12 cellular contexts compared by ENCODE assay signal in the genomic region with DNA sequence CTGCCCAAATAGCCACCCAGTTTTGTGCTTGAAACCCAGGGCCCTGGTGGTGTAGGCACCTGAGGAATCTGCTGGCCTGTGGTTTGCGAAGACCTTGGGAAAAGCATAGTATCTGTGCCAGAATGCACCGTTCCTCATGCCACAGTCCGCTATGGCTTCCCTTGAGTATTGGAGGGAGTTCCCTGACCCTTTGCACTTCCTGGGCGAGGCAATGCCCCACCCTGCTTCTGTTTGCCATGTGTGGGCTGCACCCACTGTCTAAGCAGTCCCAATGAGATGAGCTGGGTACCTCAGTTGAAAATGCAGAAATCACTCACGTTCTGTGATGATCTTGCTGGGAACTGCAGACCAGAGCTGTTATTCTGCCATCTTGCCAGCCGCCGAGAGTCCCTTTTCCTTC.
A peak's percentile ranks its signal among the peaks of the same experiment; 100 is the strongest.
DNase-seq lines count a peak whose midpoint lies in the region; FAIRE-seq and TF ChIP-seq lines count a peak whose summit lies in the region.
"Had no signal": no experiment of that assay in that cellular context is flagged by ENCODE, and none has a peak within 500 bp of the region (broad histone marks: within the 10 kb centered on the region; RNA-seq: fewer than 3 reads in every experiment).

No MANE protein-coding gene starts in this region.

- H3K79me2 ChIP-seq in keratinocyte (ENCODE audit: control insufficient read depth, insufficient read depth, low read length) = no peaks in the 10 kb centered on the region

- DNase-seq in CD1c-positive myeloid dendritic cell (ENCODE audit: extremely low spot score) (peak; percentile 22), SW480 (ENCODE audit: low spot score) (peak; percentile 69), keratinocyte (ENCODE audit: low read depth, low spot score) (no peak), neuronal stem cell (ENCODE audit: low spot score) (no peak), NCI-H2107 treated with DMSO at 0.1 percent for 48 hours (lab: John Stamatoyannopoulos, UW; ENCODE audit: unreplicated experiment) (no peak), GM20000 (ENCODE audit: low spot score) (no peak), NCI-H226 (no peak), urothelium cell line (ENCODE audit: low spot score) (no peak)
- DNase-seq: CD4-positive, alpha-beta memory T cell; IMR-90 had no signal

- H4K20me1 ChIP-seq in keratinocyte (ENCODE audit: control insufficient read depth, extremely low read depth, insufficient read depth, low read length) = no peaks in the 10 kb centered on the region

- H2BK120ac ChIP-seq in neuronal stem cell (ENCODE audit: low read depth, low read length) = no peak overlapping the region

- TF ChIP-seq CTCF in keratinocyte (optimal IDR thresholded peaks at IDR 0.05 in 1 of 3, IDR thresholded peaks at IDR 0.05 in 1 of 3, conservative IDR thresholded peaks at IDR 0.05 in 1 of 3; ENCODE audit: extremely low read depth in 1 of 3, insufficient read depth in 2 of 3, low read length in 3 of 3) (no peak), GM20000 (IDR thresholded peaks at IDR 0.05; ENCODE audit: extremely low read depth, missing control alignments) (no peak)

- no peaks in the 10 kb centered on the region for H3K36me3 ChIP-seq in keratinocyte (ENCODE audit: control insufficient read depth in 2 of 2, extremely low read depth in 1 of 2, insufficient read depth in 2 of 2, low read length in 2 of 2)
- no peaks in the 10 kb centered on the region for H3K36me3 ChIP-seq in neuronal stem cell (replicated peaks in 1 of 2; ENCODE audit: control insufficient read depth in 2 of 2, insufficient read depth in 2 of 2, low read length in 2 of 2)

- H3K9me1 ChIP-seq in keratinocyte (ENCODE audit: control insufficient read depth, extremely low read depth, insufficient read depth, low read length) = no peaks in the 10 kb centered on the region

- peak; percentile 13 for FAIRE-seq in keratinocyte (lab: Jason Lieb, UNC)
- FAIRE-seq in urothelium cell line (lab: Jason Lieb, UNC) = no peak
- FAIRE-seq: D721Med, G401.6 had no signal

- H4K91ac ChIP-seq in neuronal stem cell (ENCODE audit: low read depth, low read length, poor library complexity) = no peak overlapping the region

- H3K4me3 ChIP-seq in keratinocyte (ENCODE audit: control insufficient read depth in 2 of 3, extremely low read depth in 1 of 3, insufficient read depth in 2 of 3, low read depth in 1 of 3, low read length in 3 of 3) (no peak overlapping the region), neuronal stem cell (ENCODE audit: low read length in 2 of 2) (no peak overlapping the region)

- H2BK5ac ChIP-seq in neuronal stem cell (ENCODE audit: low read length) = no peak overlapping the region

- no peak overlapping the region for H3K27ac ChIP-seq in keratinocyte (ENCODE audit: control insufficient read depth, insufficient read depth, low read length)
- H3K27ac ChIP-seq in neuronal stem cell (replicated peaks; ENCODE audit: low read length) = no peak overlapping the region

- no peak overlapping the region for H2BK12ac ChIP-seq in neuronal stem cell (ENCODE audit: low read length)

- H3K4me2 ChIP-seq in keratinocyte (ENCODE audit: control insufficient read depth, extremely low read depth, insufficient read depth, low read depth, low read length) (no peak overlapping the region), neuronal stem cell (ENCODE audit: insufficient read depth, low read length, poor library complexity, severe bottlenecking) (no peak overlapping the region)

- H2AK5ac ChIP-seq in neuronal stem cell (ENCODE audit: low read depth, low read length) = no peak overlapping the region

- no peak overlapping the region for H3K23ac ChIP-seq in neuronal stem cell (ENCODE audit: low read depth, low read length, poor library complexity)

- no peak overlapping the region for H4K8ac ChIP-seq in neuronal stem cell (ENCODE audit: low read depth, low read length)

- no peaks in the 10 kb centered on the region for H3K79me1 ChIP-seq in neuronal stem cell (ENCODE audit: low read depth, low read length)

- H3K14ac ChIP-seq in neuronal stem cell (ENCODE audit: low read length) = no peak overlapping the region

- H2BK15ac ChIP-seq in neuronal stem cell (ENCODE audit: low read length) = no peak overlapping the region

- no CpG with 5 or more reads among the region's 7 CpGs for WGBS in neuronal stem cell (ENCODE audit: extremely low coverage in 2 of 2, insufficient read length in 2 of 2, insufficient replicate concordance in 1 of 2), 2 donors

- H2AFZ ChIP-seq in keratinocyte (ENCODE audit: control insufficient read depth, low read length) = no peak overlapping the region
- H2AFZ ChIP-seq in neuronal stem cell (ENCODE audit: low read length) = peak overlapping the region; percentile 40

- no peaks in the 10 kb centered on the region for H3K9me3 ChIP-seq in keratinocyte (ENCODE audit: control insufficient read depth, low read depth, low read length)
- no peaks in the 10 kb centered on the region for H3K9me3 ChIP-seq in neuronal stem cell (replicated peaks in 1 of 2; ENCODE audit: control insufficient read depth in 2 of 2, insufficient read depth in 1 of 2, low read depth in 1 of 2, low read length in 2 of 2)

- H3K4ac ChIP-seq in neuronal stem cell (ENCODE audit: low read length) = no peak overlapping the region

- peak overlapping the region; percentile 17 for H3K18ac ChIP-seq in neuronal stem cell (ENCODE audit: low read length)

- H3K27me3 ChIP-seq in keratinocyte (ENCODE audit: control insufficient read depth, extremely low read depth, insufficient read depth, low read length) (no peaks in the 10 kb centered on the region), neuronal stem cell (ENCODE audit: control insufficient read depth in 3 of 3, insufficient read depth in 3 of 3, low read depth in 1 of 3, low read length in 3 of 3) (no peaks in the 10 kb centered on the region)

- H3K9ac ChIP-seq in keratinocyte (ENCODE audit: control insufficient read depth, extremely low read depth, insufficient read depth, low read length) (no peak overlapping the region), neuronal stem cell (ENCODE audit: low read depth, low read length, poor library complexity) (no peak overlapping the region)

- dilution Hi-C loops in keratinocyte (cut with MboI; ENCODE audit: extremely low pct_ligation_motif_present, low sequenced_read_pairs) = no loop called here

- H3K4me1 ChIP-seq in keratinocyte (ENCODE audit: control insufficient read depth, extremely low read depth, insufficient read depth, low read length) (peaks cover 4% of the 10 kb centered on the region), neuronal stem cell (ENCODE audit: control insufficient read depth in 2 of 2, insufficient read depth in 1 of 2, low read depth in 1 of 2, low read length in 2 of 2) (peaks cover 0 to 10% of the 10 kb centered on the region in 2 donors)

Comparison
In these comparisons a context has a peak if more than half of its experiments do, and no peak if none do; other contexts are left out.
1. DNase-seq: peak in CD1c-positive myeloid dendritic cell (single experiment) and SW480 (single experiment); none in keratinocyte (single experiment), neuronal stem cell (single experiment), NCI-H2107 treated with DMSO at 0.1 percent for 48 hours (single experiment), GM20000 (single experiment), NCI-H226 (single experiment) and urothelium cell line (single experiment).